19 cellular contexts compared by ENCODE assay signal in genomic region chr7:86929293-86930109, GRCh38.
DNase-seq lines count a peak whose midpoint lies in the region; ATAC-seq and TF ChIP-seq lines count a peak whose summit lies in the region.
"Had no signal": no experiment of that assay in that cellular context is flagged by ENCODE, and none has a peak within 500 bp of the region (broad histone marks: within the 10 kb centered on the region; RNA-seq: fewer than 3 reads in every experiment).

No MANE protein-coding gene starts in this region.

- TF ChIP-seq CTCF in progenitor cell of endocrine pancreas (IDR thresholded peaks at IDR 0.05; ENCODE audit: unreplicated experiment) (no peak), tibial artery (IDR thresholded peaks at IDR 0.05) (no peak)

- no peaks in the 10 kb centered on the region for H3K9me3 ChIP-seq in tibial artery
- H3K9me3 ChIP-seq: psoas muscle had no signal

- peak; percentile 35 for ATAC-seq in GM19351 (IDR thresholded peaks at IDR 0.05; ENCODE audit: unreplicated experiment)
- ATAC-seq in HG03095 (IDR thresholded peaks at IDR 0.05; ENCODE audit: unreplicated experiment) = peak; percentile 43
- ATAC-seq: activated T-cell treated with anti-CD3 and anti-CD28 coated beads, Interleukin-2, amount 50 U/mL, for 72 hours; esophagus mucosa; GM23338; Panc1; psoas muscle had no signal

- no peak overlapping the region for H3K4me3 Mint-ChIP-seq in progenitor cell of endocrine pancreas (ENCODE audit: low read depth)
- H3K4me3 Mint-ChIP-seq: activated T-cell treated with anti-CD3 and anti-CD28 coated beads, Interleukin-2, amount 50 U/mL, for 72 hours; GM23338 had no signal

- H3K4me3 ChIP-seq in tibial artery = no peak overlapping the region
- H3K4me3 ChIP-seq: coronary artery, GM23338, psoas muscle had no signal

- peaks cover 0 to 14% (median 3%) of the 10 kb centered on the region in 4 donors for H3K4me1 ChIP-seq in tibial artery

- DNase-seq in CD1c-positive myeloid dendritic cell (ENCODE audit: extremely low spot score) (peak; percentile 24), SK-N-DZ (ENCODE audit: low spot score) (peak; percentile 24), progenitor cell of endocrine pancreas (ENCODE audit: low spot score, unreplicated experiment) (no peak), tibial artery (no peak), nucleus accumbens (lab: John Stamatoyannopoulos, UW) (no peak)
- DNase-seq in stimulated activated naive CD4-positive, alpha-beta T cell treated with Interleukin-2 at 50 U/mL for 16 hours (lab: John Stamatoyannopoulos, UW) = no peak
- DNase-seq: activated CD4-positive, alpha-beta T cell treated with anti-CD3 and anti-CD28 coated beads, Interleukin-2, amount 50 U/mL, for 1 hour; activated T-cell treated with anti-CD3 and anti-CD28 coated beads, Interleukin-2, amount 50 U/mL, for 72 hours; anterior cingulate cortex; head of caudate nucleus; NCI-H2171; psoas muscle; T-helper 2 cell had no signal

- intact Hi-C loops in tibial artery (cut with DNase I; ENCODE audit: low total_unique reads) = loop anchor here (5.0 kb wide), 2 partner anchors 218 to 303 kb away; no protein-coding TSS in a partner anchor

- no peaks in the 10 kb centered on the region for H3K9me3 Mint-ChIP-seq in progenitor cell of endocrine pancreas (ENCODE audit: low read depth)
- H3K9me3 Mint-ChIP-seq: activated T-cell treated with anti-CD3 and anti-CD28 coated beads, Interleukin-2, amount 50 U/mL, for 72 hours; GM23338 had no signal

- peaks cover 2% of the 10 kb centered on the region for H3K4me1 Mint-ChIP-seq in progenitor cell of endocrine pancreas (ENCODE audit: low read depth)

- H3K36me3 Mint-ChIP-seq in progenitor cell of endocrine pancreas (ENCODE audit: insufficient read depth) = peaks cover 7% of the 10 kb centered on the region

- no peaks in the 10 kb centered on the region for H3K36me3 ChIP-seq in tibial artery

- no peak overlapping the region for H3K27ac ChIP-seq in tibial artery
- H3K27ac ChIP-seq: coronary artery, psoas muscle had no signal

- no peaks in the 10 kb centered on the region for H3K27me3 ChIP-seq in tibial artery

- no peaks in the 10 kb centered on the region for H3K27me3 Mint-ChIP-seq in progenitor cell of endocrine pancreas

- H3K27ac Mint-ChIP-seq in progenitor cell of endocrine pancreas = no peak overlapping the region
- H3K27ac Mint-ChIP-seq: activated T-cell treated with anti-CD3 and anti-CD28 coated beads, Interleukin-2, amount 50 U/mL, for 72 hours; GM23338 had no signal

Comparison
In these comparisons a context has a peak if more than half of its experiments do, and no peak if none do; other contexts are left out.
1. DNase-seq: peak in CD1c-positive myeloid dendritic cell (single experiment) and SK-N-DZ (single experiment); none in progenitor cell of endocrine pancreas (single experiment), tibial artery (0 of 2), stimulated activated naive CD4-positive, alpha-beta T cell treated with Interleukin-2 at 50 U/mL for 16 hours (single experiment) and nucleus accumbens (0 of 56).